In genomic region chr17:74429604-74430384, GRCh38 we compare ENCODE assay signal across 8 cellular contexts. TPM values are rescaled to one million over a fixed set of nuclear protein-coding genes. Genes with fewer than 3 reads are reported as not detected.
A peak's percentile ranks its signal among the peaks of the same experiment; 100 is the strongest.
DNase-seq lines count a peak whose midpoint lies in the region; ATAC-seq and TF ChIP-seq lines count a peak whose summit lies in the region.

No MANE protein-coding gene starts in this region.

- no peak overlapping the region for H3K4me3 Mint-ChIP-seq in activated naive CD4-positive, alpha-beta T cell treated with anti-CD3 and anti-CD28 coated beads, Interleukin-2, amount 10 ng/mL, durations not matched to agents 7 days and 5 days

- peaks cover 15% of the 10 kb centered on the region for H3K4me1 Mint-ChIP-seq in activated naive CD4-positive, alpha-beta T cell treated with anti-CD3 and anti-CD28 coated beads, Interleukin-2, amount 10 ng/mL, durations not matched to agents 7 days and 5 days

- H3K9me3 ChIP-seq in NT2/D1 (ENCODE audit: insufficient read depth, low read length) (no peaks in the 10 kb centered on the region), heart right ventricle (no peaks in the 10 kb centered on the region), sigmoid colon (no peaks in the 10 kb centered on the region)

- H3K36me3 Mint-ChIP-seq in activated naive CD4-positive, alpha-beta T cell treated with anti-CD3 and anti-CD28 coated beads, Interleukin-2, amount 10 ng/mL, durations not matched to agents 7 days and 5 days = no peaks in the 10 kb centered on the region

- DNase-seq in NT2/D1 (ENCODE audit: low read depth, low spot score) (no peak), heart right ventricle (peak in 1 of 2 donors; percentile 37), sigmoid colon (no peak), AG08396 (ENCODE audit: low spot score) (no peak)
- DNase-seq in activated naive CD4-positive, alpha-beta T cell treated with anti-CD3 and anti-CD28 coated beads, Interleukin-2, amount 10 ng/mL, durations not matched to agents 7 days and 5 days = no peak

- TF ChIP-seq CTCF in heart right ventricle (IDR thresholded peaks at IDR 0.05) (no peak), sigmoid colon (IDR thresholded peaks at IDR 0.05) (no peak)

- no peak for TF ChIP-seq POLR2A in sigmoid colon (IDR thresholded peaks at IDR 0.05)

- no peaks in the 10 kb centered on the region for H3K9me3 Mint-ChIP-seq in activated naive CD4-positive, alpha-beta T cell treated with anti-CD3 and anti-CD28 coated beads, Interleukin-2, amount 10 ng/mL, durations not matched to agents 7 days and 5 days

- peaks cover 32% of the 10 kb centered on the region for H3K4me1 ChIP-seq in NT2/D1 (ENCODE audit: insufficient read depth, insufficient read length)
- H3K4me1 ChIP-seq in heart right ventricle = peaks cover 8 to 71% (median 48%) of the 10 kb centered on the region in 9 donors
- H3K4me1 ChIP-seq in sigmoid colon = peaks cover 0 to 34% (median 23%) of the 10 kb centered on the region in 4 donors

- H3K36me3 ChIP-seq in NT2/D1 (ENCODE audit: insufficient read depth, insufficient read length, low read length) = peaks cover 38% of the 10 kb centered on the region
- H3K36me3 ChIP-seq in heart right ventricle = no peaks in the 10 kb centered on the region
- no peaks in the 10 kb centered on the region for H3K36me3 ChIP-seq in sigmoid colon

- H3K27me3 Mint-ChIP-seq in activated naive CD4-positive, alpha-beta T cell treated with anti-CD3 and anti-CD28 coated beads, Interleukin-2, amount 10 ng/mL, durations not matched to agents 7 days and 5 days = peaks cover 91% of the 10 kb centered on the region

- no peak overlapping the region for H3K27ac Mint-ChIP-seq in activated naive CD4-positive, alpha-beta T cell treated with anti-CD3 and anti-CD28 coated beads, Interleukin-2, amount 10 ng/mL, durations not matched to agents 7 days and 5 days

- intact Hi-C loops in heart right ventricle (cut with DNase I) = loop anchor here in 3 of 10 donors (2.0 to 5.0 kb wide), 2 partner anchors 27 to 47 kb away; no protein-coding TSS in a partner anchor
- intact Hi-C loops in sigmoid colon (cut with DNase I) = loop anchor here (2.0 kb wide), 1 partner anchor 49 kb away; no protein-coding TSS in a partner anchor

- peak overlapping the region; percentile 72 for H3K4me3 ChIP-seq in NT2/D1 (ENCODE audit: insufficient read length, low read depth)
- peak overlapping the region; percentile 61 to 83 (median 74) for H3K4me3 ChIP-seq in heart right ventricle
- peak overlapping the region; percentile 46 to 74 (median 58) for H3K4me3 ChIP-seq in sigmoid colon

- H3K27me3 ChIP-seq in NT2/D1 (ENCODE audit: insufficient read depth, insufficient read length) (no peaks in the 10 kb centered on the region), heart right ventricle (peaks cover 0 to 61% (median 0%) of the 10 kb centered on the region in 7 donors), sigmoid colon (peaks cover 0 to 12% (median 0%) of the 10 kb centered on the region in 3 donors)

- no peak for TF ChIP-seq EP300 in sigmoid colon (IDR thresholded peaks at IDR 0.05)

- ATAC-seq in GM19395 (IDR thresholded peaks at IDR 0.05; ENCODE audit: unreplicated experiment) = peak; percentile 31
- peak in 6 of 8 donors; percentile 21 to 52 (median 41) for ATAC-seq in heart right ventricle
- ATAC-seq in GM19035 (IDR thresholded peaks at IDR 0.05; ENCODE audit: unreplicated experiment) = no peak
- ATAC-seq in HG03159 (IDR thresholded peaks at IDR 0.05; ENCODE audit: unreplicated experiment) = no peak

- CTCF ChIA-PET in activated naive CD4-positive, alpha-beta T cell treated with anti-CD3 and anti-CD28 coated beads, Interleukin-2, amount 10 ng/mL, durations not matched to agents 7 days and 5 days (lab: Charles Lee) = interaction anchor here (0.5 to 0.7 kb wide), 2 partner anchors 25 to 358 kb away, joined by 3 read pairs; no protein-coding TSS in a partner anchor

- H3K27ac ChIP-seq in heart right ventricle = peak overlapping the region; percentile 83 to 99 (median 96)
- H3K27ac ChIP-seq in sigmoid colon = peak overlapping the region; percentile 79 to 87 (median 82)

- peak overlapping the region; percentile 84 for H3K9ac ChIP-seq in NT2/D1 (ENCODE audit: insufficient read length, low read depth)

- 58 to 62% methylated on average over 19 of the region's 19 CpGs for WGBS in heart right ventricle, 2 donors
- WGBS in sigmoid colon, 2 donors = 60 to 75% methylated on average over 19 of the region's 19 CpGs

RNA-seq across cellular contexts. Expression of gene GPRC5C, which starts 2.1 kb away (rescaled TPM):
- total RNA-seq in heart right ventricle (10 to 100 TPM; 28.0 to 41.0 (median 32.5) TPM), sigmoid colon (10 to 100 TPM in 3 of 4 donors, 1 to 10 TPM in 1; 6.1 to 16.9 (median 12.7) TPM)
- polyA plus RNA-seq in heart right ventricle (10 to 100 TPM; 29.5 to 38.2 TPM), sigmoid colon (10 to 100 TPM; 27.3 to 78.1 (median 40.8) TPM)

RNA-seq across cellular contexts. Expression of gene CD300A, which starts 36.6 kb away (rescaled TPM):
- total RNA-seq in heart right ventricle (10 to 100 TPM in 1 of 10 donors, 1 to 10 TPM in 4, under 1 TPM in 5; 0.38 to 13.1 (median 1.4) TPM), sigmoid colon (1 to 10 TPM; 2.9 to 6.9 (median 3.3) TPM)
- polyA plus RNA-seq in heart right ventricle (1 to 10 TPM in 1 of 2 donors, under 1 TPM in 1; 0.95 to 1.9 TPM), sigmoid colon (10 to 100 TPM in 2 of 3 donors, 1 to 10 TPM in 1; 4.8 to 33.5 (median 10.9) TPM)

Comparison
In these comparisons a context has a peak if more than half of its experiments do, and no peak if none do; other contexts are left out.
1. ATAC-seq: peak in GM19395 (single experiment) and heart right ventricle (6 of 8); none in GM19035 (single experiment) and HG03159 (single experiment).
2. Peak in every context shown above with its lines, with median percentiles within 50 percentile points of each other: H3K4me3 ChIP-seq.